Comparison of ENCODE assay signal across 22 cellular contexts in genomic region chr11:12212181-12212820, GRCh38.
DNase-seq lines count a peak whose midpoint lies in the region; ATAC-seq and TF ChIP-seq lines count a peak whose summit lies in the region.
"Had no signal": no experiment of that assay in that cellular context is flagged by ENCODE, and none has a peak within 500 bp of the region (broad histone marks: within the 10 kb centered on the region; RNA-seq: fewer than 3 reads in every experiment).

No MANE protein-coding gene starts in this region.

- no peak overlapping the region for H3K4me3 ChIP-seq in PC-9
- no peak overlapping the region for H3K4me3 ChIP-seq in fibroblast of mammary gland (ENCODE audit: control insufficient read depth, low read depth, low read length)
- H3K4me3 ChIP-seq in spleen: no peak overlapping the region
- H3K4me3 ChIP-seq: esophagus squamous epithelium, GM23248, MG63, SK-N-MC, upper lobe of right lung had no signal

- intact Hi-C loops in PC-9 (cut with micrococcal nuclease; ENCODE audit: unreplicated experiment): no loop called here
- intact Hi-C loops in spleen (cut with DNase I; ENCODE audit: low total_unique reads): no loop called here

- DNase-seq in NCI-H2029 (lab: John Stamatoyannopoulos, UW): peak; percentile 51
- DNase-seq in NCI-H2029 treated with DMSO at 0.1 percent for 48 hours (lab: John Stamatoyannopoulos, UW): no peak
- DNase-seq in PC-9: no peak
- peak; percentile 46 for DNase-seq in fibroblast of mammary gland (ENCODE audit: low read depth)
- DNase-seq in spleen: peak; percentile 6
- DNase-seq in KG1 (lab: John Stamatoyannopoulos, UW): no peak
- DNase-seq: activated CD8-positive, alpha-beta memory T cell treated with anti-CD3 and anti-CD28 coated beads, Interleukin-2, amount 50 U/mL, for 4 hours; activated naive CD8-positive, alpha-beta T cell treated with anti-CD3 and anti-CD28 coated beads, Interleukin-2, amount 10 ng/mL, durations not matched to agents 7 days and 5 days; effector memory CD4-positive, alpha-beta T cell; esophagus squamous epithelium; GM23248; kidney; mammary epithelial cell; MG63; NCI-H1417 treated with DMSO at 0.1 percent for 48 hours; nucleus accumbens; retina; upper lobe of right lung; WERI-Rb-1 had no signal

- no TSS peak for BruUV-seq in PC-9 (replicated peaks; lab: Mats Ljungman, UMichigan)

- H3F3A ChIP-seq in PC-9 (ENCODE audit: insufficient read depth, low read depth): peaks cover 36% of the 10 kb centered on the region

- CTCF ChIA-PET in PC-9 (lab: Charles Lee): no interaction called here

- WGBS in spleen, 5 donors: 86 to 96% (median 93%) methylated on average over 6 of the region's 6 CpGs

- no peaks in the 10 kb centered on the region for H3K79me2 ChIP-seq in PC-9 (ENCODE audit: low read depth)

- H3K36me3 ChIP-seq in PC-9 (ENCODE audit: low read depth): peaks cover 12% of the 10 kb centered on the region
- H3K36me3 ChIP-seq in spleen: peaks cover 0 to 85% (median 5%) of the 10 kb centered on the region in 6 donors
- H3K36me3 ChIP-seq: WERI-Rb-1 had no signal

- H3K9me3 ChIP-seq in PC-9 (ENCODE audit: insufficient read depth, low read depth) (no peaks in the 10 kb centered on the region), spleen (no peaks in the 10 kb centered on the region)
- H3K9me3 ChIP-seq: esophagus squamous epithelium, MG63, upper lobe of right lung had no signal

- H3K4me1 ChIP-seq in PC-9 (replicated peaks; ENCODE audit: insufficient read depth) (peaks cover 53% of the 10 kb centered on the region), spleen (peaks cover 0 to 28% (median 16%) of the 10 kb centered on the region in 6 donors)
- H3K4me1 ChIP-seq: upper lobe of right lung had no signal

- no peak overlapping the region for H3K4me2 ChIP-seq in PC-9

- ATAC-seq in GM18909 (IDR thresholded peaks at IDR 0.05; ENCODE audit: poor library complexity, unreplicated experiment) (no peak), HG03521 (IDR thresholded peaks at IDR 0.05; ENCODE audit: unreplicated experiment) (no peak)
- ATAC-seq: upper lobe of right lung had no signal

- no peak for TF ChIP-seq POLR2A in spleen (IDR thresholded peaks at IDR 0.05)

- POLR2A ChIA-PET in PC-9 (lab: Charles Lee; ENCODE audit: unreplicated experiment): no interaction called here

- H2AFZ ChIP-seq in PC-9: no peak overlapping the region
- H2AFZ ChIP-seq: GM23248 had no signal

- H3K27ac ChIP-seq in PC-9: peak overlapping the region; percentile 85; the same call in 1 of the 2 replicates
- no peak overlapping the region for H3K27ac ChIP-seq in spleen
- H3K27ac ChIP-seq: esophagus squamous epithelium, SK-N-MC, upper lobe of right lung, WERI-Rb-1 had no signal

- no peaks in the 10 kb centered on the region for H4K20me1 ChIP-seq in PC-9 (ENCODE audit: insufficient read depth)

- H3K27me3 ChIP-seq in PC-9 (ENCODE audit: insufficient read depth, low read depth) (no peaks in the 10 kb centered on the region), spleen (replicated peaks in 1 of 7) (peaks cover 0 to 6% (median 0%) of the 10 kb centered on the region in 7 donors)
- H3K27me3 ChIP-seq: esophagus squamous epithelium, MG63, upper lobe of right lung had no signal

- no peak for TF ChIP-seq CTCF in PC-9 (conservative IDR thresholded peaks at IDR 0.05)
- TF ChIP-seq CTCF in fibroblast of mammary gland (conservative IDR thresholded peaks at IDR 0.05; ENCODE audit: control insufficient read depth, insufficient read depth, low read depth, low read length): no peak
- TF ChIP-seq CTCF in spleen (IDR thresholded peaks at IDR 0.05 in 8 of 11, conservative IDR thresholded peaks at IDR 0.05 in 3 of 11): no peak

- no peaks in the 10 kb centered on the region for H3K9me2 ChIP-seq in PC-9 (ENCODE audit: insufficient read depth)

Comparison
In these comparisons a context has a peak if more than half of its experiments do, and no peak if none do; other contexts are left out.
1. DNase-seq: peak in NCI-H2029 (single experiment), fibroblast of mammary gland (single experiment) and spleen (single experiment); none in NCI-H2029 treated with DMSO at 0.1 percent for 48 hours (single experiment), PC-9 (0 of 2) and KG1 (single experiment).